25 cellular contexts compared by ENCODE assay signal in the genomic region with DNA sequence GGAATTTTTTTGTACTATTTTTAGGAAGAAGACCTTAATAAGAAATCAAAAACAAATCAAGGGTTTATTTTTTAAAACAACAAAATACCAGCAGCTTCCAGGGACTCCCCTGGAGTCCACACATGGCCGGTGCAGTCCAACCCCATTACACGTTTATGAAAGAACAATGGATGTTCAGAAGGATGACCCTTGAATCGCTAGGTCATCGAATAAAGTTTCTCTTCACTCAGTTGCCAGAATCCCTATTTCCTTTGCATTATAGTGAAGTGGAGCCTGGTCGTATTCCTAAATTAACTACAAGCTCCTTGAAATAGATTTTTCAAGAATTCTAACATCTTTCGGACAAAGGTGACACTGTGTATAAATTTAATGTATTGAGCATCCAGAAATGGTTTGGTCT.
DNase-seq lines count a peak whose midpoint lies in the region; ATAC-seq and TF ChIP-seq lines count a peak whose summit lies in the region.
"Had no signal": no experiment of that assay in that cellular context is flagged by ENCODE, and none has a peak within 500 bp of the region (broad histone marks: within the 10 kb centered on the region; RNA-seq: fewer than 3 reads in every experiment).

No MANE protein-coding gene starts in this region.

- intact Hi-C loops in upper lobe of right lung (cut with DNase I) = no loop called here
- intact Hi-C loops in ascending aorta (cut with DNase I) = no loop called here

- H3K27me3 ChIP-seq in upper lobe of right lung = no peaks in the 10 kb centered on the region
- H3K27me3 ChIP-seq in SJCRH30 = no peaks in the 10 kb centered on the region
- H3K27me3 ChIP-seq in ascending aorta = no peaks in the 10 kb centered on the region
- H3K27me3 ChIP-seq: BE2C; BLaER1 treated with 17β-estradiol and CSF1 and Interleukin-3, amounts not matched to agents 10 nM and 100 nM had no signal

- H3K9me3 Mint-ChIP-seq in activated naive CD4-positive, alpha-beta T cell treated with anti-CD3 and anti-CD28 coated beads, Interleukin-2, amount 10 ng/mL, durations not matched to agents 7 days and 5 days = no peaks in the 10 kb centered on the region
- no peaks in the 10 kb centered on the region for H3K9me3 Mint-ChIP-seq in chondrocyte (ENCODE audit: low read depth)
- no peaks in the 10 kb centered on the region for H3K9me3 Mint-ChIP-seq in osteocyte (ENCODE audit: unreplicated experiment)
- H3K9me3 Mint-ChIP-seq: CD4-positive, alpha-beta T cell; GM23338; H9 had no signal

- TF ChIP-seq CTCF in chondrocyte (IDR thresholded peaks at IDR 0.05) (no peak), osteocyte (IDR thresholded peaks at IDR 0.05) (no peak), upper lobe of right lung (IDR thresholded peaks at IDR 0.05) (no peak), ascending aorta (IDR thresholded peaks at IDR 0.05) (no peak)

- no peak overlapping the region for H3K27ac ChIP-seq in upper lobe of right lung
- no peak overlapping the region for H3K27ac ChIP-seq in SJCRH30
- no peak overlapping the region for H3K27ac ChIP-seq in ascending aorta
- H3K27ac ChIP-seq: 22Rv1; BLaER1 treated with 17β-estradiol and CSF1 and Interleukin-3, amounts not matched to agents 10 nM and 100 nM had no signal

- no peak overlapping the region for H3K4me3 Mint-ChIP-seq in activated naive CD4-positive, alpha-beta T cell treated with anti-CD3 and anti-CD28 coated beads, Interleukin-2, amount 10 ng/mL, durations not matched to agents 7 days and 5 days
- H3K4me3 Mint-ChIP-seq in chondrocyte (ENCODE audit: unreplicated experiment) (no peak overlapping the region), osteocyte (ENCODE audit: unreplicated experiment) (no peak overlapping the region)
- H3K4me3 Mint-ChIP-seq: CD14-positive monocyte; CD4-positive, alpha-beta T cell; GM23338; H9 had no signal

- CTCF ChIA-PET in activated naive CD4-positive, alpha-beta T cell treated with anti-CD3 and anti-CD28 coated beads, Interleukin-2, amount 10 ng/mL, durations not matched to agents 7 days and 5 days (lab: Charles Lee) = no interaction called here

- H3K4me1 ChIP-seq in upper lobe of right lung = peaks cover 6% of the 10 kb centered on the region
- peaks cover 10% of the 10 kb centered on the region for H3K4me1 ChIP-seq in SJCRH30
- H3K4me1 ChIP-seq in ascending aorta = peaks cover 0 to 8% of the 10 kb centered on the region in 2 donors

- H3K9me3 ChIP-seq in upper lobe of right lung = no peaks in the 10 kb centered on the region
- no peaks in the 10 kb centered on the region for H3K9me3 ChIP-seq in SJCRH30 (replicated peaks)
- H3K9me3 ChIP-seq in ascending aorta = no peaks in the 10 kb centered on the region
- H3K9me3 ChIP-seq: A549, BE2C had no signal

- H3K36me3 ChIP-seq in upper lobe of right lung (no peaks in the 10 kb centered on the region), SJCRH30 (no peaks in the 10 kb centered on the region), ascending aorta (no peaks in the 10 kb centered on the region)
- H3K36me3 ChIP-seq: BE2C; BLaER1 treated with 17β-estradiol and CSF1 and Interleukin-3, amounts not matched to agents 10 nM and 100 nM had no signal

- peaks cover 4% of the 10 kb centered on the region for H3K36me3 Mint-ChIP-seq in activated naive CD4-positive, alpha-beta T cell treated with anti-CD3 and anti-CD28 coated beads, Interleukin-2, amount 10 ng/mL, durations not matched to agents 7 days and 5 days
- no peaks in the 10 kb centered on the region for H3K36me3 Mint-ChIP-seq in chondrocyte (ENCODE audit: low read depth)
- no peaks in the 10 kb centered on the region for H3K36me3 Mint-ChIP-seq in osteocyte (ENCODE audit: unreplicated experiment)
- H3K36me3 Mint-ChIP-seq: CD14-positive monocyte had no signal

- no peak for ATAC-seq in upper lobe of right lung
- ATAC-seq: A549, GM12878, GM23338, HCT116 had no signal

- no peak for DNase-seq in activated naive CD4-positive, alpha-beta T cell treated with anti-CD3 and anti-CD28 coated beads, Interleukin-2, amount 10 ng/mL, durations not matched to agents 7 days and 5 days
- no peak for DNase-seq in activated naive CD4-positive, alpha-beta T cell treated with Interleukin-2 at 50 U/mL for 16 hours
- DNase-seq in chondrocyte (ENCODE audit: low spot score) (peak; percentile 0), osteocyte (ENCODE audit: extremely low spot score, unreplicated experiment) (no peak), upper lobe of right lung (peak; percentile 3), SJCRH30 (no peak), ascending aorta (ENCODE audit: low spot score in 2 of 2) (no peak), A172 (ENCODE audit: low spot score) (no peak)
- DNase-seq: ACHN; AML-193; BE2C; CD4-positive, alpha-beta T cell; CD8-positive, alpha-beta memory T cell; DMS 273 treated with DMSO at 0.1 percent for 48 hours; DMS79; EL; GDM1; H9 had no signal

- peaks cover 51% of the 10 kb centered on the region for H3K27me3 Mint-ChIP-seq in activated naive CD4-positive, alpha-beta T cell treated with anti-CD3 and anti-CD28 coated beads, Interleukin-2, amount 10 ng/mL, durations not matched to agents 7 days and 5 days
- H3K27me3 Mint-ChIP-seq in chondrocyte (ENCODE audit: low read depth) (no peaks in the 10 kb centered on the region), osteocyte (ENCODE audit: unreplicated experiment) (no peaks in the 10 kb centered on the region)

- H3K4me3 ChIP-seq in upper lobe of right lung (no peak overlapping the region), SJCRH30 (no peak overlapping the region), ascending aorta (no peak overlapping the region)
- H3K4me3 ChIP-seq: A549; BLaER1 treated with 17β-estradiol and CSF1 and Interleukin-3, amounts not matched to agents 10 nM and 100 nM; GM12878; GM23338 had no signal

- H3K27ac Mint-ChIP-seq in activated naive CD4-positive, alpha-beta T cell treated with anti-CD3 and anti-CD28 coated beads, Interleukin-2, amount 10 ng/mL, durations not matched to agents 7 days and 5 days = peak overlapping the region; percentile 42
- no peak overlapping the region for H3K27ac Mint-ChIP-seq in chondrocyte (ENCODE audit: unreplicated experiment)
- H3K27ac Mint-ChIP-seq in osteocyte (ENCODE audit: unreplicated experiment) = peak overlapping the region; percentile 23
- H3K27ac Mint-ChIP-seq: CD4-positive, alpha-beta T cell; GM23338; H9 had no signal

- peaks cover 25% of the 10 kb centered on the region for H3K4me1 Mint-ChIP-seq in activated naive CD4-positive, alpha-beta T cell treated with anti-CD3 and anti-CD28 coated beads, Interleukin-2, amount 10 ng/mL, durations not matched to agents 7 days and 5 days
- H3K4me1 Mint-ChIP-seq in chondrocyte (ENCODE audit: low read depth) (peaks cover 33% of the 10 kb centered on the region), osteocyte (ENCODE audit: unreplicated experiment) (peaks cover 33% of the 10 kb centered on the region)

Comparison
In these comparisons a context has a peak if more than half of its experiments do, and no peak if none do; other contexts are left out.
1. DNase-seq: peak in chondrocyte (single experiment) and upper lobe of right lung (single experiment); none in activated naive CD4-positive, alpha-beta T cell treated with anti-CD3 and anti-CD28 coated beads, Interleukin-2, amount 10 ng/mL, durations not matched to agents 7 days and 5 days (single experiment), activated naive CD4-positive, alpha-beta T cell treated with Interleukin-2 at 50 U/mL for 16 hours (single experiment), osteocyte (single experiment), SJCRH30 (0 of 2), ascending aorta (0 of 2) and A172 (single experiment).